11 cellular contexts compared by ENCODE assay signal in genomic region chr10:81920213-81920829, GRCh38. TPM values are rescaled to one million over a fixed set of nuclear protein-coding genes. Genes with fewer than 3 reads are reported as not detected.
DNase-seq lines count a peak whose midpoint lies in the region; ATAC-seq and TF ChIP-seq lines count a peak whose summit lies in the region.
"Had no signal": no experiment of that assay in that cellular context is flagged by ENCODE, and none has a peak within 500 bp of the region (broad histone marks: within the 10 kb centered on the region; RNA-seq: fewer than 3 reads in every experiment).

No MANE protein-coding gene starts in this region.

- H3K27ac ChIP-seq in DOHH2 (ENCODE audit: low read depth, low read length) (no peak overlapping the region), OCI-LY1 (ENCODE audit: low read depth, low read length, poor library complexity, severe bottlenecking) (no peak overlapping the region), prostate gland (no peak overlapping the region)

- peak; percentile 34 for DNase-seq in glutamatergic neuron
- no peak for DNase-seq in prostate gland (ENCODE audit: low spot score)
- DNase-seq in omental fat pad (ENCODE audit: low spot score): no peak
- no peak for DNase-seq in anterior cingulate cortex (lab: John Stamatoyannopoulos, UW)
- DNase-seq: activated CD8-positive, alpha-beta memory T cell treated with anti-CD3 and anti-CD28 coated beads for 24 hours; mesenchymal stem cell; NCI-H774 had no signal

- H3K4me1 Mint-ChIP-seq in glutamatergic neuron (ENCODE audit: low read depth, unreplicated experiment): no peaks in the 10 kb centered on the region

- no peak overlapping the region for H3K4me3 ChIP-seq in DOHH2 (ENCODE audit: low read length)
- H3K4me3 ChIP-seq in OCI-LY1 (ENCODE audit: low read depth, low read length, poor library complexity, severe bottlenecking): no peak overlapping the region
- H3K4me3 ChIP-seq in prostate gland: no peak overlapping the region

- no peak overlapping the region for H3K4me2 ChIP-seq in DOHH2 (ENCODE audit: low read length)
- H3K4me2 ChIP-seq in OCI-LY1 (ENCODE audit: low read length): no peak overlapping the region

- H4K20me1 ChIP-seq in DOHH2 (ENCODE audit: control insufficient read depth, insufficient read depth, low read depth, low read length) (no peaks in the 10 kb centered on the region), OCI-LY1 (ENCODE audit: insufficient read depth, low read length) (no peaks in the 10 kb centered on the region)

- TF ChIP-seq POLR2A in prostate gland (IDR thresholded peaks at IDR 0.05): no peak

- no peak overlapping the region for H2AFZ ChIP-seq in OCI-LY1 (ENCODE audit: low read length)

- H3K4me1 ChIP-seq in DOHH2 (ENCODE audit: control insufficient read depth, low read length) (no peaks in the 10 kb centered on the region), OCI-LY1 (ENCODE audit: insufficient read depth, low read length, severe bottlenecking) (no peaks in the 10 kb centered on the region), prostate gland (replicated peaks) (no peaks in the 10 kb centered on the region)

- 76% methylated on average over 3 of the region's 3 CpGs for WGBS in prostate gland

- no peaks in the 10 kb centered on the region for H3K27me3 ChIP-seq in DOHH2 (ENCODE audit: control insufficient read depth, low read length)
- no peaks in the 10 kb centered on the region for H3K27me3 ChIP-seq in OCI-LY1 (ENCODE audit: insufficient read depth, low read length)
- H3K27me3 ChIP-seq in prostate gland (replicated peaks; ENCODE audit: insufficient read depth): no peaks in the 10 kb centered on the region

- no peak overlapping the region for H3K27ac Mint-ChIP-seq in glutamatergic neuron (ENCODE audit: unreplicated experiment)

- no peaks in the 10 kb centered on the region for H3K9me3 Mint-ChIP-seq in glutamatergic neuron (ENCODE audit: unreplicated experiment)

- H3F3A ChIP-seq in DOHH2 (ENCODE audit: control insufficient read depth, insufficient read depth): no peaks in the 10 kb centered on the region
- no peaks in the 10 kb centered on the region for H3F3A ChIP-seq in OCI-LY1 (ENCODE audit: insufficient read depth, low read length)

- H3K9me3 ChIP-seq in DOHH2 (ENCODE audit: control insufficient read depth, insufficient read depth, low read length): no peaks in the 10 kb centered on the region
- H3K9me3 ChIP-seq in OCI-LY1 (ENCODE audit: low read length): no peaks in the 10 kb centered on the region
- no peaks in the 10 kb centered on the region for H3K9me3 ChIP-seq in prostate gland

- TF ChIP-seq CTCF in DOHH2 (IDR thresholded peaks at IDR 0.05; ENCODE audit: low read depth, low read length, poor library complexity, severe bottlenecking) (peak; percentile 68), OCI-LY1 (IDR thresholded peaks at IDR 0.05; ENCODE audit: low read length) (peak; percentile 85), glutamatergic neuron (IDR thresholded peaks at IDR 0.05; ENCODE audit: partially characterized antibody, unreplicated experiment) (peak; percentile 80), prostate gland (IDR thresholded peaks at IDR 0.05) (no peak), omental fat pad (IDR thresholded peaks at IDR 0.05) (no peak)

- no peaks in the 10 kb centered on the region for H3K9me2 ChIP-seq in DOHH2 (replicated peaks; ENCODE audit: control insufficient read depth, low read length)
- no peaks in the 10 kb centered on the region for H3K9me2 ChIP-seq in OCI-LY1 (ENCODE audit: low read depth, low read length)

- H3K79me2 ChIP-seq in DOHH2 (ENCODE audit: control insufficient read depth, low read length) (no peaks in the 10 kb centered on the region), OCI-LY1 (ENCODE audit: insufficient read depth, low read length) (no peaks in the 10 kb centered on the region)

- no peaks in the 10 kb centered on the region for H3K36me3 Mint-ChIP-seq in glutamatergic neuron (ENCODE audit: unreplicated experiment)

- no peak overlapping the region for H3K9ac ChIP-seq in OCI-LY1 (ENCODE audit: low read length)

- H3K27me3 Mint-ChIP-seq in glutamatergic neuron (ENCODE audit: unreplicated experiment): no peaks in the 10 kb centered on the region

- H3K36me3 ChIP-seq in DOHH2 (ENCODE audit: control insufficient read depth, low read length): no peaks in the 10 kb centered on the region
- H3K36me3 ChIP-seq in OCI-LY1 (ENCODE audit: insufficient read depth, low read length): no peaks in the 10 kb centered on the region
- no peaks in the 10 kb centered on the region for H3K36me3 ChIP-seq in prostate gland

- H3K4me3 Mint-ChIP-seq in glutamatergic neuron (ENCODE audit: unreplicated experiment): no peak overlapping the region

- intact Hi-C loops in prostate gland (cut with DNase I): no loop called here

- ATAC-seq in GM18909 (IDR thresholded peaks at IDR 0.05; ENCODE audit: poor library complexity, unreplicated experiment) (peak; percentile 59), omental fat pad (ENCODE audit: low FRiP score) (no peak), HG03460 (IDR thresholded peaks at IDR 0.05; ENCODE audit: unreplicated experiment) (no peak)

RNA-seq across cellular contexts. Expression of gene NRG3, which starts 45.3 kb away (rescaled TPM):
- 3.2 TPM for total RNA-seq in glutamatergic neuron (ENCODE audit: unreplicated experiment)
- total RNA-seq in prostate gland: under 1 TPM in 1 of 2 donors, not detected in 1; 0.97 TPM
- under 1 TPM in 3 of 4 donors, not detected in 1; 0.19 to 0.47 (median 0.38) TPM for total RNA-seq in omental fat pad

Comparison
In these comparisons a context has a peak if more than half of its experiments do, and no peak if none do; other contexts are left out.
1. CTCF ChIP-seq: peak in DOHH2 (single experiment), OCI-LY1 (single experiment) and glutamatergic neuron (single experiment); none in prostate gland (0 of 4) and omental fat pad (0 of 3).